In the genomic region with DNA sequence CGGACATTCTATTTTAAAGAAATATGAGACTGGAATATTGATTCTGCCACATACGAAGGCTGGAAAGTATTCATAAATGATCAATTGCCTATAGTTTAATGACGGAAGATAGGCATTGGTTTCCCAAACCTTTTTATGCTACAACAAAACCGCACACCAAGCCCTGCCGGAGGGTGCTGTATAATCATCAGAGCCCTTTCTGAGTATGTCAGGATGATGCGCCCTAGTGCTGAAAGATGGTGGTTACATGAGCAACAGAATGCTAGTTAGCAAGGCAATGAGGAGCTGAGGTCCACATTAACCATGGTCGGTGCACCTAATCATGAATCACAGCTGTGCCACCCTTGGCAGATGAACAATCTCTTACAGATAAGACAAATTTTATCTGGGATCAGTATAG, we compare ENCODE assay signal across 1 cellular context.
TF ChIP-seq lines count a peak whose summit lies in the region.

No MANE protein-coding gene starts in this region.

TF ChIP-seq in WTC11, 78 proteins besides CTCF, POLR2A, EP300 and RAD21 (continued from another document):
- TF ChIP-seq ELF4 (CRISPR knock-in tag; IDR thresholded peaks at IDR 0.05; ENCODE audit: low read depth): no peak
- TF ChIP-seq USF2 (CRISPR knock-in tag; IDR thresholded peaks at IDR 0.05): no peak
- no peak for TF ChIP-seq ZNF425 (CRISPR knock-in tag; conservative IDR thresholded peaks at IDR 0.05)
- no peak for TF ChIP-seq ZNF232 (CRISPR knock-in tag; IDR thresholded peaks at IDR 0.05)
- TF ChIP-seq FOXP4 (CRISPR knock-in tag; IDR thresholded peaks at IDR 0.05): no peak
- no peak for TF ChIP-seq ZSCAN18 (CRISPR knock-in tag; IDR thresholded peaks at IDR 0.05)
- TF ChIP-seq NFYB (CRISPR knock-in tag; conservative IDR thresholded peaks at IDR 0.05; ENCODE audit: low read depth): no peak
- no peak for TF ChIP-seq FOXK1 (CRISPR knock-in tag; IDR thresholded peaks at IDR 0.05)
- TF ChIP-seq GABPB1 (CRISPR knock-in tag; IDR thresholded peaks at IDR 0.05): no peak
